In genomic region chr10:70163448-70163847, GRCh38 we compare ENCODE assay signal across 18 cellular contexts. TPM values are rescaled to one million over a fixed set of nuclear protein-coding genes. Genes with fewer than 3 reads are reported as not detected.
DNase-seq lines count a peak whose midpoint lies in the region; ATAC-seq and TF ChIP-seq lines count a peak whose summit lies in the region.
"Had no signal": no experiment of that assay in that cellular context is flagged by ENCODE, and none has a peak within 500 bp of the region (broad histone marks: within the 10 kb centered on the region; RNA-seq: fewer than 3 reads in every experiment).

No MANE protein-coding gene starts in this region.

- peaks cover 32 to 40% of the 10 kb centered on the region in 2 experiments for H3K4me1 ChIP-seq in neutrophil (ENCODE audit: control insufficient read depth in 1 of 2, insufficient read depth in 1 of 2, low read depth in 1 of 2, low read length in 1 of 2)

- no peak for TF ChIP-seq CTCF in GM06990 (IDR thresholded peaks at IDR 0.05; ENCODE audit: insufficient read depth, low read length, poor library complexity, severe bottlenecking)
- TF ChIP-seq CTCF in neutrophil (IDR thresholded peaks at IDR 0.05) = no peak

- intact Hi-C loops in left cardiac atrium (cut with DNase I) = no loop called here

- no peaks in the 10 kb centered on the region for H3K27me3 Mint-ChIP-seq in T-helper 1 cell treated with Interleukin-12 subunit alpha and Interleukin-12 subunit beta and Interleukin-4 antibody, amounts not matched to agents 30 μg/mL and 1 μg/mL, for 36 hours (ENCODE audit: low read depth)

- H3K9me3 ChIP-seq in neutrophil = no peaks in the 10 kb centered on the region
- H3K9me3 ChIP-seq: ascending aorta, SK-N-SH had no signal

- H3K4me1 Mint-ChIP-seq in T-helper 1 cell treated with Interleukin-12 subunit alpha and Interleukin-12 subunit beta and Interleukin-4 antibody, amounts not matched to agents 30 μg/mL and 1 μg/mL, for 36 hours (ENCODE audit: low read depth) = peaks cover 43% of the 10 kb centered on the region

- H3K27me3 ChIP-seq in GM06990 (replicated peaks; ENCODE audit: control insufficient read depth, insufficient read depth, low read length) = no peaks in the 10 kb centered on the region
- H3K27me3 ChIP-seq in neutrophil = no peaks in the 10 kb centered on the region
- H3K27me3 ChIP-seq: ascending aorta, foreskin keratinocyte had no signal

- H3K27ac ChIP-seq in neutrophil = peak overlapping the region; percentile 62
- H3K27ac ChIP-seq: 22Rv1, ascending aorta, foreskin keratinocyte had no signal

- no peaks in the 10 kb centered on the region for H3K9me3 Mint-ChIP-seq in T-helper 1 cell treated with Interleukin-12 subunit alpha and Interleukin-12 subunit beta and Interleukin-4 antibody, amounts not matched to agents 30 μg/mL and 1 μg/mL, for 36 hours
- no peaks in the 10 kb centered on the region for H3K9me3 Mint-ChIP-seq in activated naive CD4-positive, alpha-beta T cell treated with anti-CD3 and anti-CD28 coated beads, Interleukin-2, amount 50 U/mL, for 72 hours

- H3K36me3 ChIP-seq in GM06990 (ENCODE audit: control insufficient read depth, insufficient read depth, low read length) = peaks cover 5% of the 10 kb centered on the region
- peaks cover 36% of the 10 kb centered on the region for H3K36me3 ChIP-seq in neutrophil

- ATAC-seq in activated naive CD4-positive, alpha-beta T cell treated with anti-CD3 and anti-CD28 coated beads, Interleukin-2, amount 50 U/mL, for 72 hours = peak; percentile 7 to 53
- ATAC-seq in left cardiac atrium = no peak
- ATAC-seq in GM21526 (IDR thresholded peaks at IDR 0.05; ENCODE audit: low FRiP score, unreplicated experiment) = no peak
- ATAC-seq: foreskin keratinocyte, left lobe of liver, Panc1, sciatic nerve had no signal

- peak overlapping the region; percentile 44 for H3K4me3 Mint-ChIP-seq in T-helper 1 cell treated with Interleukin-12 subunit alpha and Interleukin-12 subunit beta and Interleukin-4 antibody, amounts not matched to agents 30 μg/mL and 1 μg/mL, for 36 hours

- DNase-seq in T-helper 1 cell (no peak), GM06990 (ENCODE audit: extremely low read depth, insufficient read length) (no peak), left cardiac atrium (no peak), A172 (ENCODE audit: low spot score) (no peak)
- no peak for DNase-seq in activated naive CD4-positive, alpha-beta T cell treated with anti-CD3 and anti-CD28 coated beads, Interleukin-2, amount 50 U/mL, for 72 hours (ENCODE audit: low spot score in 2 of 2)
- DNase-seq: foreskin keratinocyte, NCI-H1105 treated with DMSO at 0.1 percent for 48 hours, NCI-H2171, NCI-H748 treated with DMSO at 0.1 percent for 48 hours, SK-N-SH had no signal

- H3K36me3 Mint-ChIP-seq in T-helper 1 cell treated with Interleukin-12 subunit alpha and Interleukin-12 subunit beta and Interleukin-4 antibody, amounts not matched to agents 30 μg/mL and 1 μg/mL, for 36 hours (ENCODE audit: low read depth) = peaks cover 48% of the 10 kb centered on the region
- peaks cover 5 to 57% of the 10 kb centered on the region in 2 donors for H3K36me3 Mint-ChIP-seq in activated naive CD4-positive, alpha-beta T cell treated with anti-CD3 and anti-CD28 coated beads, Interleukin-2, amount 50 U/mL, for 72 hours

- H3K27ac Mint-ChIP-seq in T-helper 1 cell treated with Interleukin-12 subunit alpha and Interleukin-12 subunit beta and Interleukin-4 antibody, amounts not matched to agents 30 μg/mL and 1 μg/mL, for 36 hours = no peak overlapping the region
- peak overlapping the region; percentile 89 to 98 for H3K27ac Mint-ChIP-seq in activated naive CD4-positive, alpha-beta T cell treated with anti-CD3 and anti-CD28 coated beads, Interleukin-2, amount 50 U/mL, for 72 hours

- H3K4me3 ChIP-seq in GM06990 (replicated peaks; ENCODE audit: low read depth, low read length) (peak overlapping the region; percentile 27), neutrophil (ENCODE audit: low read depth in 1 of 2, low read length in 1 of 2) (no peak overlapping the region)
- H3K4me3 ChIP-seq: ascending aorta had no signal

RNA-seq across cellular contexts. Expression of gene SAR1A, which starts 6.9 kb away (rescaled TPM):
- 100 to 1,000 TPM in 1 of 2 donors, 10 to 100 TPM in 1; 76.2 to 105 TPM for total RNA-seq in activated naive CD4-positive, alpha-beta T cell treated with anti-CD3 and anti-CD28 coated beads, Interleukin-2, amount 50 U/mL, for 72 hours
- total RNA-seq in left cardiac atrium = 100 to 1,000 TPM; 114 to 126 TPM
- 102 and 104 TPM in 2 replicates for total RNA-seq in A172 (2014; rRNA removed; shearing (Covaris generic))

RNA-seq across cellular contexts. Expression of gene TYSND1, which starts 16.9 kb away (rescaled TPM):
- total RNA-seq in activated naive CD4-positive, alpha-beta T cell treated with anti-CD3 and anti-CD28 coated beads, Interleukin-2, amount 50 U/mL, for 72 hours = 10 to 100 TPM in 1 of 2 donors, 1 to 10 TPM in 1; 6.4 to 15.4 TPM
- 1 to 10 TPM; 6.3 to 8.5 TPM for total RNA-seq in left cardiac atrium
- 16.8 and 19.1 TPM in 2 replicates for total RNA-seq in A172 (2014; rRNA removed; shearing (Covaris generic))

RNA-seq across cellular contexts. Expression of gene AIFM2, which starts 30.8 kb away (rescaled TPM):
- 10 to 100 TPM in 1 of 2 donors, 1 to 10 TPM in 1; 5.1 to 10.5 TPM for total RNA-seq in activated naive CD4-positive, alpha-beta T cell treated with anti-CD3 and anti-CD28 coated beads, Interleukin-2, amount 50 U/mL, for 72 hours
- 10 to 100 TPM; 19.3 to 20.7 TPM for total RNA-seq in left cardiac atrium
- total RNA-seq in A172 (2014; rRNA removed; shearing (Covaris generic)) = 15.3 and 16.3 TPM in 2 replicates

Comparison
In these comparisons a context has a peak if more than half of its experiments do, and no peak if none do; other contexts are left out.
1. ATAC-seq: peak in activated naive CD4-positive, alpha-beta T cell treated with anti-CD3 and anti-CD28 coated beads, Interleukin-2, amount 50 U/mL, for 72 hours (2 of 2); none in left cardiac atrium (0 of 2) and GM21526 (single experiment).